Comparison of ENCODE assay signal across 1 cellular context in genomic region chr2:26345554-26346453, GRCh38.
TF ChIP-seq lines count a peak whose summit lies in the region.

Gene SELENOI (plus strand): TSS chr2:26346143. CDS start chr2:26346233, 90 bp downstream.

TF ChIP-seq in HepG2, 621 proteins besides CTCF, POLR2A, EP300 and RAD21 (continued from another document and continues in another):
- TF ChIP-seq, protein P1, sequence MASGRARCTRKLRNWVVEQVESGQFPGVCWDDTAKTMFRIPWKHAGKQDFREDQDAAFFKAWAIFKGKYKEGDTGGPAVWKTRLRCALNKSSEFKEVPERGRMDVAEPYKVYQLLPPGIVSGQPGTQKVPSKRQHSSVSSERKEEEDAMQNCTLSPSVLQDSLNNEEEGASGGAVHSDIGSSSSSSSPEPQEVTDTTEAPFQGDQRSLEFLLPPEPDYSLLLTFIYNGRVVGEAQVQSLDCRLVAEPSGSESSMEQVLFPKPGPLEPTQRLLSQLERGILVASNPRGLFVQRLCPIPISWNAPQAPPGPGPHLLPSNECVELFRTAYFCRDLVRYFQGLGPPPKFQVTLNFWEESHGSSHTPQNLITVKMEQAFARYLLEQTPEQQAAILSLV (CRISPR knock-in tag; IDR thresholded peaks at IDR 0.05; ENCODE audit: borderline replicate concordance), result no peak; the same call in 1 of the 2 replicates
- TF ChIP-seq ZNF615 (CRISPR knock-in tag; IDR thresholded peaks at IDR 0.05; ENCODE audit: borderline replicate concordance) (no peak), ZNF589 (CRISPR knock-in tag; conservative IDR thresholded peaks at IDR 0.05) (no peak; the same call in 1 of the 2 replicates), ZNF605 (CRISPR knock-in tag; IDR thresholded peaks at IDR 0.05) (peak; percentile 99), ZNF841 (CRISPR knock-in tag; IDR thresholded peaks at IDR 0.05; ENCODE audit: borderline replicate concordance) (no peak), ZNF468 (CRISPR knock-in tag; IDR thresholded peaks at IDR 0.05) (no peak), NFE2L1 (CRISPR knock-in tag; IDR thresholded peaks at IDR 0.05; ENCODE audit: borderline replicate concordance) (0 out of 2 replicates have a peak, but pooled peaks have one; percentile 44), ZSCAN25 (CRISPR knock-in tag; IDR thresholded peaks at IDR 0.05) (0 out of 2 replicates have a peak, but pooled peaks have one; percentile 63), TSC22D2 (CRISPR knock-in tag; IDR thresholded peaks at IDR 0.05; ENCODE audit: borderline replicate concordance) (peak; percentile 58), HBP1 (CRISPR knock-in tag; IDR thresholded peaks at IDR 0.05; ENCODE audit: low read depth) (peak; percentile 97), PLSCR1 (CRISPR knock-in tag; IDR thresholded peaks at IDR 0.05; ENCODE audit: borderline replicate concordance) (no peak; the same call in 1 of the 2 replicates), ZNF777 (CRISPR knock-in tag; IDR thresholded peaks at IDR 0.05) (peak; percentile 8; the same call in 1 of the 2 replicates), BCLAF1 (IDR thresholded peaks at IDR 0.05) (no peak), KLF16 (CRISPR knock-in tag; IDR thresholded peaks at IDR 0.05) (peak in 1 of 2 experiments; percentile 46; a peak in 2 of 4 replicates), RBFOX2 (IDR thresholded peaks at IDR 0.05; ENCODE audit: low read depth, low read length) (peak; percentile 97), KDM6A (CRISPR knock-in tag; IDR thresholded peaks at IDR 0.05; ENCODE audit: low read depth) (no peak), ZNF550 (CRISPR knock-in tag; IDR thresholded peaks at IDR 0.05; ENCODE audit: borderline replicate concordance) (no peak), NFKBIZ (CRISPR knock-in tag; IDR thresholded peaks at IDR 0.05) (no peak), SOX5 (CRISPR knock-in tag; IDR thresholded peaks at IDR 0.05; ENCODE audit: borderline replicate concordance) (peak; percentile 50; the same call in 1 of the 2 replicates), SP1 (IDR thresholded peaks at IDR 0.05) (peak; percentile 62; the same call in 1 of the 2 replicates), SP1 (CRISPR knock-in tag; IDR thresholded peaks at IDR 0.05) (peak; percentile 99), ZNF850 (CRISPR knock-in tag; conservative IDR thresholded peaks at IDR 0.05) (peak; percentile 91), HNRNPH1 (optimal IDR thresholded peaks at IDR 0.05; ENCODE audit: low read depth, low read length) (peak; percentile 65), MEF2D (CRISPR knock-in tag; IDR thresholded peaks at IDR 0.05) (peak; percentile 15), NR1H2 (CRISPR knock-in tag; IDR thresholded peaks at IDR 0.05; ENCODE audit: borderline replicate concordance, low read depth) (peak; percentile 84; the same call in 1 of the 2 replicates), ZBTB7B (CRISPR knock-in tag; IDR thresholded peaks at IDR 0.05) (peak; percentile 63; the same call in 1 of the 2 replicates), ZNF75D (CRISPR knock-in tag; IDR thresholded peaks at IDR 0.05; ENCODE audit: borderline replicate concordance) (no peak), SSRP1 (CRISPR knock-in tag; IDR thresholded peaks at IDR 0.05) (peak; percentile 24; the same call in 1 of the 2 replicates), ZNF691 (CRISPR knock-in tag; IDR thresholded peaks at IDR 0.05; ENCODE audit: borderline replicate concordance, low read depth) (0 out of 2 replicates have a peak, but pooled peaks have one; percentile 53), ZNF432 (CRISPR knock-in tag; IDR thresholded peaks at IDR 0.05; ENCODE audit: borderline replicate concordance) (no peak), ZNF225 (CRISPR knock-in tag; IDR thresholded peaks at IDR 0.05) (peak; percentile 70; the same call in 1 of the 2 replicates), ZNF678 (CRISPR knock-in tag; IDR thresholded peaks at IDR 0.05) (peak; percentile 83; the same call in 1 of the 2 replicates), PLRG1 (conservative IDR thresholded peaks at IDR 0.05) (no peak), ETV6 (CRISPR knock-in tag; conservative IDR thresholded peaks at IDR 0.05) (peak; percentile 58; the same call in 1 of the 2 replicates), ZNF136 (CRISPR knock-in tag; IDR thresholded peaks at IDR 0.05; ENCODE audit: low read depth) (no peak; the same call in 1 of the 2 replicates), ZNF598 (CRISPR knock-in tag; IDR thresholded peaks at IDR 0.05; ENCODE audit: borderline replicate concordance) (peak; percentile 75; the same call in 1 of the 2 replicates)
- TF ChIP-seq, protein P2, sequence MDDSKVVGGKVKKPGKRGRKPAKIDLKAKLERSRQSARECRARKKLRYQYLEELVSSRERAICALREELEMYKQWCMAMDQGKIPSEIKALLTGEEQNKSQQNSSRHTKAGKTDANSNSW (CRISPR knock-in tag; IDR thresholded peaks at IDR 0.05; ENCODE audit: borderline replicate concordance), result no peak; the same call in none of the 2 replicates
- TF ChIP-seq, protein P3, sequence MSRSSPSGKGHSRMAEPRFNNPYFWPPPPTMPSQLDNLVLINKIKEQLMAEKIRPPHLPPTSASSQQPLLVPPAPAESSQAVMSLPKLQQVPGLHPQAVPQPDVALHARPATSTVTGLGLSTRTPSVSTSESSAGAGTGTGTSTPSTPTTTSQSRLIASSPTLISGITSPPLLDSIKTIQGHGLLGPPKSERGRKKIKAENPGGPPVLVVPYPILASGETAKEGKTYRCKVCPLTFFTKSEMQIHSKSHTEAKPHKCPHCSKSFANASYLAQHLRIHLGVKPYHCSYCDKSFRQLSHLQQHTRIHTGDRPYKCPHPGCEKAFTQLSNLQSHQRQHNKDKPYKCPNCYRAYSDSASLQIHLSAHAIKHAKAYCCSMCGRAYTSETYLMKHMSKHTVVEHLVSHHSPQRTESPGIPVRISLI (CRISPR knock-in tag; IDR thresholded peaks at IDR 0.05; ENCODE audit: borderline replicate concordance), result no peak
- TF ChIP-seq, protein P4, sequence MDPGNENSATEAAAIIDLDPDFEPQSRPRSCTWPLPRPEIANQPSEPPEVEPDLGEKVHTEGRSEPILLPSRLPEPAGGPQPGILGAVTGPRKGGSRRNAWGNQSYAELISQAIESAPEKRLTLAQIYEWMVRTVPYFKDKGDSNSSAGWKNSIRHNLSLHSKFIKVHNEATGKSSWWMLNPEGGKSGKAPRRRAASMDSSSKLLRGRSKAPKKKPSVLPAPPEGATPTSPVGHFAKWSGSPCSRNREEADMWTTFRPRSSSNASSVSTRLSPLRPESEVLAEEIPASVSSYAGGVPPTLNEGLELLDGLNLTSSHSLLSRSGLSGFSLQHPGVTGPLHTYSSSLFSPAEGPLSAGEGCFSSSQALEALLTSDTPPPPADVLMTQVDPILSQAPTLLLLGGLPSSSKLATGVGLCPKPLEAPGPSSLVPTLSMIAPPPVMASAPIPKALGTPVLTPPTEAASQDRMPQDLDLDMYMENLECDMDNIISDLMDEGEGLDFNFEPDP (CRISPR knock-in tag; conservative IDR thresholded peaks at IDR 0.05), result no peak
- TF ChIP-seq, protein P5, sequence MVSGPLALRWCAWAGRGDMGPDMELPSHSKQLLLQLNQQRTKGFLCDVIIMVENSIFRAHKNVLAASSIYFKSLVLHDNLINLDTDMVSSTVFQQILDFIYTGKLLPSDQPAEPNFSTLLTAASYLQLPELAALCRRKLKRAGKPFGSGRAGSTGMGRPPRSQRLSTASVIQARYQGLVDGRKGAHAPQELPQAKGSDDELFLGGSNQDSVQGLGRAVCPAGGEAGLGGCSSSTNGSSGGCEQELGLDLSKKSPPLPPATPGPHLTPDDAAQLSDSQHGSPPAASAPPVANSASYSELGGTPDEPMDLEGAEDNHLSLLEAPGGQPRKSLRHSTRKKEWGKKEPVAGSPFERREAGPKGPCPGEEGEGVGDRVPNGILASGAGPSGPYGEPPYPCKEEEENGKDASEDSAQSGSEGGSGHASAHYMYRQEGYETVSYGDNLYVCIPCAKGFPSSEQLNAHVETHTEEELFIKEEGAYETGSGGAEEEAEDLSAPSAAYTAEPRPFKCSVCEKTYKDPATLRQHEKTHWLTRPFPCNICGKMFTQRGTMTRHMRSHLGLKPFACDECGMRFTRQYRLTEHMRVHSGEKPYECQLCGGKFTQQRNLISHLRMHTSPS (CRISPR knock-in tag; IDR thresholded peaks at IDR 0.05; ENCODE audit: low read depth), result peak; percentile 85
- TF ChIP-seq, protein P6, sequence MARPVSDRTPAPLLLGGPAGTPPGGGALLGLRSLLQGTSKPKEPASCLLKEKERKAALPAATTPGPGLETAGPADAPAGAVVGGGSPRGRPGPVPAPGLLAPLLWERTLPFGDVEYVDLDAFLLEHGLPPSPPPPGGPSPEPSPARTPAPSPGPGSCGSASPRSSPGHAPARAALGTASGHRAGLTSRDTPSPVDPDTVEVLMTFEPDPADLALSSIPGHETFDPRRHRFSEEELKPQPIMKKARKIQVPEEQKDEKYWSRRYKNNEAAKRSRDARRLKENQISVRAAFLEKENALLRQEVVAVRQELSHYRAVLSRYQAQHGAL (CRISPR knock-in tag; IDR thresholded peaks at IDR 0.05; ENCODE audit: not compliant biosample characterization), result peak; percentile 48
- TF ChIP-seq, protein P7, sequence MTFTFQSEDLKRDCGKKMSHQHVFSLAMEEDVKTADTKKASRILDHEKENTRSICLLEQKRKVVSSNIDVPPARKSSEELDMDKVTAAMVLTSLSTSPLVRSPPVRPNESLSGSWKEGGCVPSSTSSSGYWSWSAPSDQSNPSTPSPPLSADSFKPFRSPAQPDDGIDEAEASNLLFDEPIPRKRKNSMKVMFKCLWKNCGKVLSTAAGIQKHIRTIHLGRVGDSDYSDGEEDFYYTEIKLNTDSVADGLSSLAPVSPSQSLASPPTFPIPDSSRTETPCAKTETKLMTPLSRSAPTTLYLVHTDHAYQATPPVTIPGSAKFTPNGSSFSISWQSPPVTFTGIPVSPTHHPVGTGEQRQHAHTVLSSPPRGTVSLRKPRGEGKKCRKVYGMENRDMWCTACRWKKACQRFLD (CRISPR knock-in tag; IDR thresholded peaks at IDR 0.05; ENCODE audit: borderline replicate concordance), result peak; percentile 90; the same call in 1 of the 2 replicates
- TF ChIP-seq, protein P8, sequence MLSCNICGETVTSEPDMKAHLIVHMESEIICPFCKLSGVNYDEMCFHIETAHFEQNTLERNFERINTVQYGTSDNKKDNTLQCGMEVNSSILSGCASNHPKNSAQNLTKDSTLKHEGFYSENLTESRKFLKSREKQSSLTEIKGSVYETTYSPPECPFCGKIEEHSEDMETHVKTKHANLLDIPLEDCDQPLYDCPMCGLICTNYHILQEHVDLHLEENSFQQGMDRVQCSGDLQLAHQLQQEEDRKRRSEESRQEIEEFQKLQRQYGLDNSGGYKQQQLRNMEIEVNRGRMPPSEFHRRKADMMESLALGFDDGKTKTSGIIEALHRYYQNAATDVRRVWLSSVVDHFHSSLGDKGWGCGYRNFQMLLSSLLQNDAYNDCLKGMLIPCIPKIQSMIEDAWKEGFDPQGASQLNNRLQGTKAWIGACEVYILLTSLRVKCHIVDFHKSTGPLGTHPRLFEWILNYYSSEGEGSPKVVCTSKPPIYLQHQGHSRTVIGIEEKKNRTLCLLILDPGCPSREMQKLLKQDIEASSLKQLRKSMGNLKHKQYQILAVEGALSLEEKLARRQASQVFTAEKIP (CRISPR knock-in tag; IDR thresholded peaks at IDR 0.05; ENCODE audit: borderline replicate concordance), result no peak
